In genomic region chr12:9813821-9814798, GRCh38 we compare ENCODE assay signal across 8 cellular contexts. TPM values are rescaled to one million over a fixed set of nuclear protein-coding genes. Genes with fewer than 3 reads are reported as not detected.
DNase-seq lines count a peak whose midpoint lies in the region; ATAC-seq and TF ChIP-seq lines count a peak whose summit lies in the region.

No MANE protein-coding gene starts in this region.

- DNase-seq in RPMI7951 (ENCODE audit: low read depth) (peak; percentile 44), osteocyte (ENCODE audit: extremely low spot score, unreplicated experiment) (no peak), thyroid gland (peak; percentile 62 to 75)
- peak; percentile 88 for DNase-seq in activated T-helper 2 cell treated with anti-CD3 and anti-CD28 coated beads, Interferon-gamma antibody, Interleukin-2, Interleukin-4, amounts not matched to agents 10 μg/mL and 5 μg/mL and 100 μg/mL, durations not matched to agents 14 hours and 24 hours and 36 hours (ENCODE audit: low spot score)

- H3K27ac ChIP-seq in BLaER1 treated with 17β-estradiol and CSF1 and Interleukin-3, amounts not matched to agents 10 nM and 100 nM, result no peak overlapping the region; a peak in 1 of 22 replicates
- H3K27ac ChIP-seq in gastroesophageal sphincter, result no peak overlapping the region
- no peak overlapping the region for H3K27ac ChIP-seq in thyroid gland

- peaks cover 18% of the 10 kb centered on the region for H3K27me3 Mint-ChIP-seq in activated T-helper 2 cell treated with anti-CD3 and anti-CD28 coated beads, Interferon-gamma antibody, Interleukin-2, Interleukin-4, amounts not matched to agents 10 μg/mL and 5 μg/mL and 100 μg/mL, durations not matched to agents 14 hours and 24 hours and 36 hours (ENCODE audit: low read depth)
- H3K27me3 Mint-ChIP-seq in osteocyte (ENCODE audit: unreplicated experiment), result peaks cover 19% of the 10 kb centered on the region

- peak overlapping the region; percentile 83 for H3K4me3 Mint-ChIP-seq in activated T-helper 2 cell treated with anti-CD3 and anti-CD28 coated beads, Interferon-gamma antibody, Interleukin-2, Interleukin-4, amounts not matched to agents 10 μg/mL and 5 μg/mL and 100 μg/mL, durations not matched to agents 14 hours and 24 hours and 36 hours (ENCODE audit: low read depth)
- no peak overlapping the region for H3K4me3 Mint-ChIP-seq in osteocyte (ENCODE audit: unreplicated experiment)

- no peaks in the 10 kb centered on the region for H3K36me3 ChIP-seq in BLaER1 treated with 17β-estradiol and CSF1 and Interleukin-3, amounts not matched to agents 10 nM and 100 nM
- H3K36me3 ChIP-seq in gastroesophageal sphincter (no peaks in the 10 kb centered on the region), thyroid gland (no peaks in the 10 kb centered on the region)

- H3K27ac Mint-ChIP-seq in activated T-helper 2 cell treated with anti-CD3 and anti-CD28 coated beads, Interferon-gamma antibody, Interleukin-2, Interleukin-4, amounts not matched to agents 10 μg/mL and 5 μg/mL and 100 μg/mL, durations not matched to agents 14 hours and 24 hours and 36 hours, result peak overlapping the region; percentile 56
- no peak overlapping the region for H3K27ac Mint-ChIP-seq in osteocyte (ENCODE audit: unreplicated experiment)

- no peak for TF ChIP-seq EP300 in gastroesophageal sphincter (IDR thresholded peaks at IDR 0.05)

- no peak for TF ChIP-seq POLR2A in gastroesophageal sphincter (IDR thresholded peaks at IDR 0.05)
- no peak for TF ChIP-seq POLR2A in thyroid gland (IDR thresholded peaks at IDR 0.05)

- WGBS in gastroesophageal sphincter (ENCODE audit: low coverage in 1 of 2), 2 donors, result 20 to 68% methylated on average over 2 to 4 of the region's 32 CpGs
- WGBS in thyroid gland, 2 donors, result 38 to 48% methylated on average over 26 to 29 of the region's 32 CpGs

- no peak overlapping the region; a peak in 2 of 20 replicates for H3K4me3 ChIP-seq in BLaER1 treated with 17β-estradiol and CSF1 and Interleukin-3, amounts not matched to agents 10 nM and 100 nM
- H3K4me3 ChIP-seq in gastroesophageal sphincter (peak overlapping the region in 1 of 2 donors; percentile 20), thyroid gland (replicated peaks in 1 of 3) (no peak overlapping the region)

- H3K4me2 ChIP-seq in BLaER1 treated with 17β-estradiol and CSF1 and Interleukin-3, amounts not matched to agents 10 nM and 100 nM, result peak overlapping the region; percentile 15 to 78 (median 40); a peak in 18 of 22 replicates

- peaks cover 20% of the 10 kb centered on the region for H3K4me1 Mint-ChIP-seq in activated T-helper 2 cell treated with anti-CD3 and anti-CD28 coated beads, Interferon-gamma antibody, Interleukin-2, Interleukin-4, amounts not matched to agents 10 μg/mL and 5 μg/mL and 100 μg/mL, durations not matched to agents 14 hours and 24 hours and 36 hours (ENCODE audit: low read depth)
- H3K4me1 Mint-ChIP-seq in osteocyte (ENCODE audit: unreplicated experiment), result no peaks in the 10 kb centered on the region

- intact Hi-C loops in activated T-helper 2 cell treated with anti-CD3 and anti-CD28 coated beads, Interferon-gamma antibody, Interleukin-2, Interleukin-4, amounts not matched to agents 10 μg/mL and 5 μg/mL and 100 μg/mL, durations not matched to agents 14 hours and 24 hours and 36 hours (cut with micrococcal nuclease), result loop anchor here (1.0 to 5.0 kb wide), 6 partner anchors 55 to 328 kb away; partner anchors contain the start of genes CLEC12B and CLEC2B
- intact Hi-C loops in thyroid gland (cut with DNase I), result no loop called here

- H3K36me3 Mint-ChIP-seq in activated T-helper 2 cell treated with anti-CD3 and anti-CD28 coated beads, Interferon-gamma antibody, Interleukin-2, Interleukin-4, amounts not matched to agents 10 μg/mL and 5 μg/mL and 100 μg/mL, durations not matched to agents 14 hours and 24 hours and 36 hours (ENCODE audit: low read depth), result no peaks in the 10 kb centered on the region
- H3K36me3 Mint-ChIP-seq in osteocyte (ENCODE audit: unreplicated experiment), result no peaks in the 10 kb centered on the region

- H3K4me1 ChIP-seq in BLaER1 treated with 17β-estradiol and CSF1 and Interleukin-3, amounts not matched to agents 10 nM and 100 nM, result peaks cover 11 to 32% (median 22%) of the 10 kb centered on the region in 10 experiments; a peak in 19 of 20 replicates
- H3K4me1 ChIP-seq in gastroesophageal sphincter (no peaks in the 10 kb centered on the region), thyroid gland (no peaks in the 10 kb centered on the region)

- H3K9me3 Mint-ChIP-seq in activated T-helper 2 cell treated with anti-CD3 and anti-CD28 coated beads, Interferon-gamma antibody, Interleukin-2, Interleukin-4, amounts not matched to agents 10 μg/mL and 5 μg/mL and 100 μg/mL, durations not matched to agents 14 hours and 24 hours and 36 hours, result no peaks in the 10 kb centered on the region
- H3K9me3 Mint-ChIP-seq in osteocyte (ENCODE audit: unreplicated experiment), result no peaks in the 10 kb centered on the region

- peak; percentile 96 for ATAC-seq in GM19351 (IDR thresholded peaks at IDR 0.05; ENCODE audit: unreplicated experiment)
- peak; percentile 74 for ATAC-seq in HG03457 (IDR thresholded peaks at IDR 0.05; ENCODE audit: unreplicated experiment)
- peak; percentile 77 for ATAC-seq in gastroesophageal sphincter

- peak in 3 of 4 experiments; percentile 35 to 59 (median 45) for TF ChIP-seq CTCF in gastroesophageal sphincter (IDR thresholded peaks at IDR 0.05)
- peak; percentile 27 for TF ChIP-seq CTCF in osteocyte (IDR thresholded peaks at IDR 0.05)
- TF ChIP-seq CTCF in thyroid gland (IDR thresholded peaks at IDR 0.05), result peak; percentile 42 to 82 (median 65)

- no peak overlapping the region for H3K9ac ChIP-seq in BLaER1 treated with 17β-estradiol and CSF1 and Interleukin-3, amounts not matched to agents 10 nM and 100 nM

- no peaks in the 10 kb centered on the region for H4K20me1 ChIP-seq in BLaER1 treated with 17β-estradiol and CSF1 and Interleukin-3, amounts not matched to agents 10 nM and 100 nM

- no peaks in the 10 kb centered on the region for H3K27me3 ChIP-seq in BLaER1 treated with 17β-estradiol and CSF1 and Interleukin-3, amounts not matched to agents 10 nM and 100 nM
- peaks cover 15% of the 10 kb centered on the region for H3K27me3 ChIP-seq in gastroesophageal sphincter
- H3K27me3 ChIP-seq in thyroid gland, result no peaks in the 10 kb centered on the region

- H3K9me3 ChIP-seq in BLaER1 treated with 17β-estradiol and CSF1 and Interleukin-3, amounts not matched to agents 10 nM and 100 nM (replicated peaks in 1 of 11), result no peaks in the 10 kb centered on the region
- H3K9me3 ChIP-seq in gastroesophageal sphincter (no peaks in the 10 kb centered on the region), thyroid gland (no peaks in the 10 kb centered on the region)

RNA-seq across cellular contexts. Expression of gene KLRF1, which starts 13.2 kb away (rescaled TPM):
- not detected in 2 replicates for total RNA-seq in RPMI7951 (2014; rRNA removed; shearing (Covaris generic))
- total RNA-seq in activated T-helper 2 cell treated with anti-CD3 and anti-CD28 coated beads, Interferon-gamma antibody, Interleukin-2, Interleukin-4, amounts not matched to agents 10 μg/mL and 5 μg/mL and 100 μg/mL, durations not matched to agents 14 hours and 24 hours and 36 hours, result not detected in 2 replicates
- total RNA-seq in gastroesophageal sphincter (not detected), osteocyte (not detected in 2 replicates), thyroid gland (1 to 10 TPM in 1 of 4 donors, under 1 TPM in 1, not detected in 2; 0.78 to 1.0 TPM)

RNA-seq across cellular contexts. Expression of gene CD69, which starts 53.4 kb away (rescaled TPM):
- total RNA-seq in RPMI7951 (2014; rRNA removed; shearing (Covaris generic)), result not detected in 2 replicates
- 70.9 and 72.2 TPM in 2 replicates for total RNA-seq in activated T-helper 2 cell treated with anti-CD3 and anti-CD28 coated beads, Interferon-gamma antibody, Interleukin-2, Interleukin-4, amounts not matched to agents 10 μg/mL and 5 μg/mL and 100 μg/mL, durations not matched to agents 14 hours and 24 hours and 36 hours
- 1 to 10 TPM in 2 of 4 donors, under 1 TPM in 2; 0.47 to 2.6 (median 1.1) TPM for total RNA-seq in gastroesophageal sphincter
- total RNA-seq in osteocyte, result not detected in 2 replicates
- total RNA-seq in thyroid gland, result 10 to 100 TPM in 1 of 4 donors, 1 to 10 TPM in 3; 5.0 to 18.2 (median 6.2) TPM

RNA-seq across cellular contexts. Expression of gene CLEC2B, which starts 55.0 kb away (rescaled TPM):
- total RNA-seq in RPMI7951 (2014; rRNA removed; shearing (Covaris generic)), result 53.2 and 59.1 TPM in 2 replicates
- total RNA-seq in activated T-helper 2 cell treated with anti-CD3 and anti-CD28 coated beads, Interferon-gamma antibody, Interleukin-2, Interleukin-4, amounts not matched to agents 10 μg/mL and 5 μg/mL and 100 μg/mL, durations not matched to agents 14 hours and 24 hours and 36 hours, result 5.0 and 5.1 TPM in 2 replicates
- total RNA-seq in gastroesophageal sphincter (10 to 100 TPM in 2 of 4 donors, 1 to 10 TPM in 2; 3.4 to 16.7 (median 8.9) TPM), osteocyte (not detected in 2 replicates), thyroid gland (10 to 100 TPM in 3 of 4 donors, 1 to 10 TPM in 1; 7.3 to 25.2 (median 16.7) TPM)
